ENCODE assay signal across 7 cellular contexts in the genomic region with DNA sequence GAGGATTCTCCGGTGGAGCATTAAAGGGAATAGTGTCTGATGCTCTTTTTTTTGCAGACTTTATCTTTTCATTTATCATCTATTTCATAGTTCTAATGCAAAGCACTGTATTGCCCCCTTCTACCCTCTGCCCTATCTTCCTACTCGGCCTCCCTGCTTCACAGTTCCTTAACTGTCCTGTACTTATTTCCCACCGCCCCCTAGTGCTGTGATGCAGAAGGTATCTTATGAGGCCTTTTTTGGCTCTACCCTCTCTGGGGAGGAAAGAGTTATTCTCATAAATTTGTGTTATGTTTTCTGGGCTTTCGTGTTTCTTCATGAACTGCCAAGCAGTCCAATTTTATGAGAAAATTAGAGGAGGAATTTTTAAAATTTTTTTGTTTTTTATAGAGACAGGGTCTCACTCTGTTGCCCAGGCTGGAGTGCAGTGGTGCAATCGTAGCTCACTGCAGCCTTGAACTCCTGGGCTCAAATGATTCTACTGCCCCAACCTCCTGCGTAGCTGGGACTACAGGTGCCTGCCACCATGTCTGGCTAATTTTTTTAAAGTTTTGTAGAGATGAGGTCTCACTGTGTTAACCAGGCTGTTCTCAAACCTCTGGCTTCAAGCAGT. TPM values are rescaled to one million over a fixed set of nuclear protein-coding genes. Genes with fewer than 3 reads are reported as not detected.
DNase-seq lines count a peak whose midpoint lies in the region; ATAC-seq and TF ChIP-seq lines count a peak whose summit lies in the region.

No MANE protein-coding gene starts in this region.

- 14 to 17% methylated on average over 6 of the region's 6 CpGs for WGBS in testis, 2 donors

- POLR2A ChIA-PET in activated CD8-positive, alpha-beta T cell treated with anti-CD3 and anti-CD28 coated beads for 36 hours (lab: Charles Lee), result interaction anchor here (0.6 to 4.9 kb wide), 4 partner anchors 18 to 65 kb away, joined by 3 to 27 read pairs (median 3); partner anchors contain the start of genes FKBP4, FOXM1 and RHNO1

- no peaks in the 10 kb centered on the region for H3K27me3 Mint-ChIP-seq in activated CD8-positive, alpha-beta T cell treated with anti-CD3 and anti-CD28 coated beads for 36 hours

- peak; percentile 30 for ATAC-seq in HG03045 (IDR thresholded peaks at IDR 0.05; ENCODE audit: unreplicated experiment)
- peak; percentile 37 for ATAC-seq in activated CD8-positive, alpha-beta T cell treated with anti-CD3 and anti-CD28 coated beads for 36 hours

- peak overlapping the region; percentile 93 for H3K4me3 Mint-ChIP-seq in activated CD8-positive, alpha-beta T cell treated with anti-CD3 and anti-CD28 coated beads for 36 hours

- peaks cover 21% of the 10 kb centered on the region for H3K36me3 ChIP-seq in muscle layer of colon (ENCODE audit: insufficient read depth, low read length)
- no peaks in the 10 kb centered on the region for H3K36me3 ChIP-seq in testis (ENCODE audit: low read depth, missing control alignments)

- H3K4me3 ChIP-seq in GM12864 (ENCODE audit: low read depth, low read length), result peak overlapping the region; percentile 83
- H3K4me3 ChIP-seq in epithelial cell of proximal tubule (ENCODE audit: low read depth, low read length), result peak overlapping the region; percentile 96
- H3K4me3 ChIP-seq in muscle layer of colon (ENCODE audit: low read depth in 1 of 2, low read length in 2 of 2), result peak overlapping the region; percentile 16 to 100
- H3K4me3 ChIP-seq in testis, result peak overlapping the region; percentile 52 to 82

- H3K4me1 Mint-ChIP-seq in activated CD8-positive, alpha-beta T cell treated with anti-CD3 and anti-CD28 coated beads for 36 hours (ENCODE audit: low read depth), result peaks cover 34% of the 10 kb centered on the region

- peak; percentile 67 for TF ChIP-seq CTCF in GM12864 (IDR thresholded peaks at IDR 0.05; ENCODE audit: low read depth, low read length, missing control alignments)
- TF ChIP-seq CTCF in activated CD8-positive, alpha-beta T cell treated with anti-CD3 and anti-CD28 coated beads for 36 hours (IDR thresholded peaks at IDR 0.05), result peak; percentile 71
- peak; percentile 80 for TF ChIP-seq CTCF in epithelial cell of proximal tubule (conservative IDR thresholded peaks at IDR 0.05; ENCODE audit: low read depth, low read length)
- peak; percentile 54 to 75 (median 55) for TF ChIP-seq CTCF in testis (IDR thresholded peaks at IDR 0.05)

- H3K9ac ChIP-seq in muscle layer of colon (ENCODE audit: low read length), result peak overlapping the region; percentile 65

- CTCF ChIA-PET in activated CD8-positive, alpha-beta T cell treated with anti-CD3 and anti-CD28 coated beads for 36 hours (lab: Charles Lee), result interaction anchor here (1.1 to 3.3 kb wide), 5 partner anchors 13 to 131 kb away, joined by 3 to 21 read pairs (median 10); partner anchors contain the start of gene FKBP4

- H3K27ac Mint-ChIP-seq in activated CD8-positive, alpha-beta T cell treated with anti-CD3 and anti-CD28 coated beads for 36 hours, result peak overlapping the region; percentile 98

- H3K4me1 ChIP-seq in muscle layer of colon (ENCODE audit: insufficient read depth, low read length) (peaks cover 11% of the 10 kb centered on the region), testis (peaks cover 14% of the 10 kb centered on the region)

- H3K36me3 Mint-ChIP-seq in activated CD8-positive, alpha-beta T cell treated with anti-CD3 and anti-CD28 coated beads for 36 hours (ENCODE audit: low read depth), result peaks cover 33% of the 10 kb centered on the region

- peaks cover 1% of the 10 kb centered on the region for H3K9me3 Mint-ChIP-seq in activated CD8-positive, alpha-beta T cell treated with anti-CD3 and anti-CD28 coated beads for 36 hours

- DNase-seq in GM12864 (ENCODE audit: low read depth), result peak; percentile 31
- peak; percentile 15 for DNase-seq in NCI-H510A (lab: John Stamatoyannopoulos, UW)
- DNase-seq in activated CD8-positive, alpha-beta T cell treated with anti-CD3 and anti-CD28 coated beads for 36 hours, result peak; percentile 79
- no peak for DNase-seq in epithelial cell of proximal tubule (ENCODE audit: low read depth)
- DNase-seq in testis, result peak; percentile 75

- no peaks in the 10 kb centered on the region for H3K27me3 ChIP-seq in muscle layer of colon (ENCODE audit: control insufficient read depth in 1 of 2, insufficient read depth in 2 of 2, low read length in 2 of 2)
- no peaks in the 10 kb centered on the region for H3K27me3 ChIP-seq in testis

- no peak for TF ChIP-seq POLR2A in testis (IDR thresholded peaks at IDR 0.05)

- intact Hi-C loops in activated CD8-positive, alpha-beta T cell treated with anti-CD3 and anti-CD28 coated beads for 36 hours (cut with micrococcal nuclease), result no loop called here
- intact Hi-C loops in testis (cut with DNase I; ENCODE audit: low total_unique reads), result no loop called here

- no peaks in the 10 kb centered on the region for H3K9me3 ChIP-seq in muscle layer of colon (ENCODE audit: low read length)
- no peaks in the 10 kb centered on the region for H3K9me3 ChIP-seq in testis

- H3K27ac ChIP-seq in muscle layer of colon (ENCODE audit: low read depth, low read length) (peak overlapping the region; percentile 44), testis (peak overlapping the region; percentile 83 to 88)

RNA-seq across cellular contexts. Expression of gene ITFG2, which starts 1.2 kb away (rescaled TPM):
- total RNA-seq in activated CD8-positive, alpha-beta T cell treated with anti-CD3 and anti-CD28 coated beads for 36 hours, result 10 to 100 TPM; 25.4 to 25.8 TPM
- total RNA-seq in epithelial cell of proximal tubule (26.3 and 35.1 TPM in 2 replicates), testis (10 to 100 TPM; 54.1 to 69.4 TPM)
- polyA plus RNA-seq in testis (ENCODE audit: insufficient read depth, low read depth, low replicate concordance), result 32.6 TPM

RNA-seq across cellular contexts. Expression of gene FKBP4, which starts 18.9 kb away (rescaled TPM):
- total RNA-seq in activated CD8-positive, alpha-beta T cell treated with anti-CD3 and anti-CD28 coated beads for 36 hours, result 100 to 1,000 TPM; 206 to 219 TPM
- total RNA-seq in epithelial cell of proximal tubule (51.9 and 87.3 TPM in 2 replicates), testis (10 to 100 TPM; 64.2 to 74.9 TPM)
- polyA plus RNA-seq in testis (ENCODE audit: insufficient read depth, low read depth, low replicate concordance), result 154 TPM

RNA-seq across cellular contexts. Expression of gene NRIP2, which starts 21.2 kb away (rescaled TPM):
- not detected for total RNA-seq in activated CD8-positive, alpha-beta T cell treated with anti-CD3 and anti-CD28 coated beads for 36 hours
- not detected in 2 replicates for total RNA-seq in epithelial cell of proximal tubule
- 10 to 100 TPM in 1 of 2 donors, 1 to 10 TPM in 1; 2.6 to 10.6 TPM for total RNA-seq in testis
- polyA plus RNA-seq in testis (ENCODE audit: insufficient read depth, low read depth, low replicate concordance), result 2.8 TPM

RNA-seq across cellular contexts. Expression of gene TEX52, which starts 43.2 kb away (rescaled TPM):
- total RNA-seq in activated CD8-positive, alpha-beta T cell treated with anti-CD3 and anti-CD28 coated beads for 36 hours, result under 1 TPM; 0.29 to 0.36 TPM
- not detected in 2 replicates for total RNA-seq in epithelial cell of proximal tubule
- total RNA-seq in testis, result 1 to 10 TPM in 1 of 2 donors, under 1 TPM in 1; 0.81 to 4.7 TPM
- 11.4 TPM for polyA plus RNA-seq in testis (ENCODE audit: insufficient read depth, low read depth, low replicate concordance)
